ENCODE assay signal across 24 cellular contexts in the genomic region with DNA sequence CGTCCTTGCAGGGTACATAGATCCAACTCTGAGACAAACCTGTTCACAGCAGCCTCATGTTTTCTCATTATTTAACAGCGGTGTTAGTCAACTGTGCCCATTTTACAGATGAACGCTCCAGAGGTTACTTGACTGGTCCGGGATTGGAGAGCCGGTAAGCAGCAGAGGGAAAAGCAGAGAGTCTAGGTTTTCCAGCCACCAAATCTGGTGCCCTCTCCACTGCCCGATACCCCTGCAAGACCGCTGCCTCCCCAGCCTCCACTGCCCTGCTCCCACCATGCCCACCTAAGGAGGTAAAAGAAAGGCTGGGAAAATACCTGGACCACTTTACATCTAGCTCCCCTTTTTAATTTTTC. TPM values are rescaled to one million over a fixed set of nuclear protein-coding genes. Genes with fewer than 3 reads are reported as not detected.
DNase-seq lines count a peak whose midpoint lies in the region; ATAC-seq and TF ChIP-seq lines count a peak whose summit lies in the region.
"Had no signal": no experiment of that assay in that cellular context is flagged by ENCODE, and none has a peak within 500 bp of the region (broad histone marks: within the 10 kb centered on the region; RNA-seq: fewer than 3 reads in every experiment).

No MANE protein-coding gene starts in this region.

- H3K27me3 Mint-ChIP-seq in GM23338 (ENCODE audit: insufficient read depth, low read depth, poor library complexity) (peaks cover 4% of the 10 kb centered on the region), memory B cell (no peaks in the 10 kb centered on the region)
- no peaks in the 10 kb centered on the region for H3K27me3 Mint-ChIP-seq in activated T-helper 17 cell treated with anti-CD3 and anti-CD28 coated beads, Interleukin-2, amount 50 U/mL, for 72 hours
- H3K27me3 Mint-ChIP-seq: CD4-positive, alpha-beta T cell; CD8-positive, alpha-beta memory T cell had no signal

- H3K79me2 ChIP-seq in GM23338 (replicated peaks; ENCODE audit: insufficient read depth) = no peaks in the 10 kb centered on the region

- no peak overlapping the region for H3K4me3 ChIP-seq in GM23338
- H3K4me3 ChIP-seq: A549; BLaER1 treated with 17β-estradiol and CSF1 and Interleukin-3, amounts not matched to agents 10 nM and 100 nM; GM12878; GM23248 had no signal

- H3K27ac Mint-ChIP-seq in GM23338 = peak overlapping the region; percentile 49
- peak overlapping the region; percentile 26 for H3K27ac Mint-ChIP-seq in activated T-helper 17 cell treated with anti-CD3 and anti-CD28 coated beads, Interleukin-2, amount 50 U/mL, for 72 hours
- H3K27ac Mint-ChIP-seq in memory B cell = peak overlapping the region; percentile 3
- H3K27ac Mint-ChIP-seq: CD4-positive, alpha-beta T cell had no signal

- no peak for DNase-seq in GM23338 (ENCODE audit: low spot score)
- DNase-seq in memory B cell (ENCODE audit: low spot score in 2 of 2) = no peak
- peak; percentile 54 for DNase-seq in posterior vena cava (ENCODE audit: low spot score)
- DNase-seq in activated CD4-positive, alpha-beta T cell treated with anti-CD3 and anti-CD28 coated beads, Interleukin-2, amount 50 U/mL, for 48 hours = no peak
- DNase-seq in NOMO-1 (lab: John Stamatoyannopoulos, UW; ENCODE audit: unreplicated experiment in 2 of 2) = no peak
- no peak for DNase-seq in hepatic stellate cell (ENCODE audit: low spot score)
- DNase-seq: 8988T; ACHN; AML-193; BE2C; CD4-positive, alpha-beta T cell; CD8-positive, alpha-beta memory T cell; DMS 273 treated with DMSO at 0.1 percent for 48 hours; DMS79; EL; GDM1; GM23248; H9 had no signal

- H3K4me3 Mint-ChIP-seq in GM23338 (no peak overlapping the region), memory B cell (no peak overlapping the region)
- no peak overlapping the region for H3K4me3 Mint-ChIP-seq in activated T-helper 17 cell treated with anti-CD3 and anti-CD28 coated beads, Interleukin-2, amount 50 U/mL, for 72 hours
- H3K4me3 Mint-ChIP-seq: CD14-positive monocyte; CD4-positive, alpha-beta T cell; CD8-positive, alpha-beta memory T cell had no signal

- no peaks in the 10 kb centered on the region for H3K9me2 ChIP-seq in GM23338 (ENCODE audit: insufficient read depth)

- H3K4me1 ChIP-seq in GM23338 (ENCODE audit: insufficient read depth) = peaks cover 4% of the 10 kb centered on the region; the same call in 1 of the 2 replicates
- H3K4me1 ChIP-seq: A549, BE2C had no signal

- H3K36me3 Mint-ChIP-seq in GM23338 (ENCODE audit: low read depth) = peaks cover 20% of the 10 kb centered on the region
- peaks cover 20% of the 10 kb centered on the region for H3K36me3 Mint-ChIP-seq in activated T-helper 17 cell treated with anti-CD3 and anti-CD28 coated beads, Interleukin-2, amount 50 U/mL, for 72 hours (ENCODE audit: low read depth)
- H3K36me3 Mint-ChIP-seq in memory B cell = peaks cover 29% of the 10 kb centered on the region

- no peak overlapping the region for H3K27ac ChIP-seq in GM23338 (ENCODE audit: low read depth)
- H3K27ac ChIP-seq: A549; BLaER1 treated with 17β-estradiol and CSF1 and Interleukin-3, amounts not matched to agents 10 nM and 100 nM; GM23248 had no signal

- H3K4me1 Mint-ChIP-seq in GM23338 (peaks cover 26% of the 10 kb centered on the region), memory B cell (peaks cover 12% of the 10 kb centered on the region)
- H3K4me1 Mint-ChIP-seq in activated T-helper 17 cell treated with anti-CD3 and anti-CD28 coated beads, Interleukin-2, amount 50 U/mL, for 72 hours = peaks cover 12% of the 10 kb centered on the region
- H3K4me1 Mint-ChIP-seq: CD14-positive monocyte had no signal

- ATAC-seq in GM23338 (no peak), memory B cell (ENCODE audit: low read depth) (no peak)
- no peak for ATAC-seq in activated T-helper 17 cell treated with anti-CD3 and anti-CD28 coated beads, Interleukin-2, amount 50 U/mL, for 72 hours (replicated peaks)
- ATAC-seq: GM12878, HCT116 had no signal

- no peaks in the 10 kb centered on the region for H3K27me3 ChIP-seq in GM23338 (ENCODE audit: insufficient read depth)
- H3K27me3 ChIP-seq: BE2C; BLaER1 treated with 17β-estradiol and CSF1 and Interleukin-3, amounts not matched to agents 10 nM and 100 nM had no signal

- no peaks in the 10 kb centered on the region; the same call in none of the 2 replicates for H4K20me1 ChIP-seq in GM23338 (replicated peaks; ENCODE audit: insufficient read depth)

- H3K36me3 ChIP-seq in GM23338 (ENCODE audit: insufficient read depth) = no peaks in the 10 kb centered on the region

- no peak for TF ChIP-seq CTCF in GM23338 (conservative IDR thresholded peaks at IDR 0.05; ENCODE audit: low read depth in 2 of 2)

- H3K9me3 Mint-ChIP-seq in GM23338 (peaks cover 5% of the 10 kb centered on the region; the same call in 2 of the 3 replicates), memory B cell (peaks cover 8% of the 10 kb centered on the region)
- H3K9me3 Mint-ChIP-seq in activated T-helper 17 cell treated with anti-CD3 and anti-CD28 coated beads, Interleukin-2, amount 50 U/mL, for 72 hours = no peaks in the 10 kb centered on the region
- H3K9me3 Mint-ChIP-seq: CD4-positive, alpha-beta T cell; CD8-positive, alpha-beta memory T cell had no signal

- no peak overlapping the region for H3K4me2 ChIP-seq in GM23338
- H3K4me2 ChIP-seq: A549; BLaER1 treated with 17β-estradiol and CSF1 and Interleukin-3, amounts not matched to agents 10 nM and 100 nM had no signal

- no peak overlapping the region for H2AFZ ChIP-seq in GM23338
- H2AFZ ChIP-seq: GM23248 had no signal

- H3F3A ChIP-seq in GM23338 (replicated peaks; ENCODE audit: low read depth) = no peaks in the 10 kb centered on the region

- intact Hi-C loops in posterior vena cava (cut with DNase I) = no loop called here

TF ChIP-seq in GM23338, 12 proteins besides CTCF, POLR2A, EP300 and RAD21 (continues in another document):
- TF ChIP-seq EZH2phosphoT487 (IDR thresholded peaks at IDR 0.05; ENCODE audit: unreplicated experiment) (no peak), POLR2AphosphoS5 (IDR thresholded peaks at IDR 0.05; ENCODE audit: low read depth) (no peak), JUNB (IDR thresholded peaks at IDR 0.05; ENCODE audit: unreplicated experiment) (no peak), EZH2 (IDR thresholded peaks at IDR 0.05; ENCODE audit: low read depth, unreplicated experiment) (no peak)

RNA-seq across cellular contexts. Expression of a gene that starts 51.5 kb away (rescaled TPM):
- 40.5 and 46.3 TPM in 2 replicates for total RNA-seq in GM23338 (2014; rRNA removed; shearing (Covaris generic))
- 17.0 and 17.4 TPM in 2 replicates for polyA plus RNA-seq in GM23338 (2016; fragmentation: Nextera tagmentation; extraction: Ambion mirVana)
- 10 to 100 TPM; 26.1 to 45.7 TPM for total RNA-seq in activated T-helper 17 cell treated with anti-CD3 and anti-CD28 coated beads, Interleukin-2, amount 50 U/mL, for 72 hours
- total RNA-seq in posterior vena cava = 10 to 100 TPM; 14.1 to 16.3 TPM

RNA-seq across cellular contexts. Expression of a gene that starts 53.3 kb away (rescaled TPM):
- 50.8 and 57.7 TPM in 2 replicates for total RNA-seq in GM23338 (2014; rRNA removed; shearing (Covaris generic))
- polyA plus RNA-seq in GM23338 (2016; fragmentation: Nextera tagmentation; extraction: Ambion mirVana) = 48.9 and 54.9 TPM in 2 replicates
- 10 to 100 TPM; 67.2 to 70.6 TPM for total RNA-seq in activated T-helper 17 cell treated with anti-CD3 and anti-CD28 coated beads, Interleukin-2, amount 50 U/mL, for 72 hours
- 10 to 100 TPM; 71.3 to 87.8 TPM for total RNA-seq in posterior vena cava
